Comparison of ENCODE assay signal across 19 cellular contexts in the genomic region with DNA sequence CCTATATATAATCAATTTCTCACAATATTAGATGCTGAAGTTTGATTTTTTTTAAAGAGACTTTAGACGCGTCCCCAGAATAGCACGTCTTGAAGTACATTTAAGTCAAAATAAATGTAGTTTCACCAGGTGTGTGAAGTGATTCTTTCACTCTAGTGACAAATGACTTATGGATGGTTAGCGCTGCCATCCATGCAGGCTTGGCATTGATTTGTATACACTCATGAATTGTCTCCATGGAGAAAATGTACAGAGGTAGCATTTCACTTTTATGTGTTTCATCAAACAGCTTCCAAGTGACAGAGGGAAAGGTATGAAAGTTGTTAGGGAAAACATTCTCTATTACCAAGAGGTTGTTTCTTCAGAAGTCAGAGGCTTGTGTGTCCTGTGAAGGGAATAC.
"Had no signal": no experiment of that assay in that cellular context is flagged by ENCODE, and none has a peak within 500 bp of the region (broad histone marks: within the 10 kb centered on the region; RNA-seq: fewer than 3 reads in every experiment).

No MANE protein-coding gene starts in this region.

- DNase-seq: hippocampal formation; immature natural killer cell; kidney; left colon; left ventricle myocardium inferior; mesendoderm; naive B cell; natural killer cell; nephron progenitor cell; ovary; right lobe of liver; stimulated activated CD4-positive, alpha-beta T cell treated with anti-CD3 and anti-CD28 coated beads, Interleukin-1b, Interleukin-23, amount 100 ng/mL, for 48 hours; stimulated activated CD4-positive, alpha-beta T cell treated with anti-CD3 and anti-CD28 coated beads, Interleukin-2, amount 100 ng/mL, for 48 hours; stimulated activated CD4-positive, alpha-beta T cell treated with anti-CD3 and anti-CD28 coated beads, Interleukin-4, amount 100 ng/mL, for 4 hours; stimulated activated CD8-positive, alpha-beta memory T cell treated with anti-CD3 and anti-CD28 coated beads, Interleukin-4, amount 100 ng/mL, for 48 hours; stimulated activated naive CD4-positive, alpha-beta T cell treated with Interleukin-2 at 50 U/mL for 16 hours; stimulated activated naive CD8-positive, alpha-beta T cell treated with anti-CD3 and anti-CD28 coated beads, Interleukin-15, amount 100 ng/mL, for 72 hours; substantia nigra; uterus had no signal
